Comparison of ENCODE assay signal across 8 cellular contexts in the genomic region with DNA sequence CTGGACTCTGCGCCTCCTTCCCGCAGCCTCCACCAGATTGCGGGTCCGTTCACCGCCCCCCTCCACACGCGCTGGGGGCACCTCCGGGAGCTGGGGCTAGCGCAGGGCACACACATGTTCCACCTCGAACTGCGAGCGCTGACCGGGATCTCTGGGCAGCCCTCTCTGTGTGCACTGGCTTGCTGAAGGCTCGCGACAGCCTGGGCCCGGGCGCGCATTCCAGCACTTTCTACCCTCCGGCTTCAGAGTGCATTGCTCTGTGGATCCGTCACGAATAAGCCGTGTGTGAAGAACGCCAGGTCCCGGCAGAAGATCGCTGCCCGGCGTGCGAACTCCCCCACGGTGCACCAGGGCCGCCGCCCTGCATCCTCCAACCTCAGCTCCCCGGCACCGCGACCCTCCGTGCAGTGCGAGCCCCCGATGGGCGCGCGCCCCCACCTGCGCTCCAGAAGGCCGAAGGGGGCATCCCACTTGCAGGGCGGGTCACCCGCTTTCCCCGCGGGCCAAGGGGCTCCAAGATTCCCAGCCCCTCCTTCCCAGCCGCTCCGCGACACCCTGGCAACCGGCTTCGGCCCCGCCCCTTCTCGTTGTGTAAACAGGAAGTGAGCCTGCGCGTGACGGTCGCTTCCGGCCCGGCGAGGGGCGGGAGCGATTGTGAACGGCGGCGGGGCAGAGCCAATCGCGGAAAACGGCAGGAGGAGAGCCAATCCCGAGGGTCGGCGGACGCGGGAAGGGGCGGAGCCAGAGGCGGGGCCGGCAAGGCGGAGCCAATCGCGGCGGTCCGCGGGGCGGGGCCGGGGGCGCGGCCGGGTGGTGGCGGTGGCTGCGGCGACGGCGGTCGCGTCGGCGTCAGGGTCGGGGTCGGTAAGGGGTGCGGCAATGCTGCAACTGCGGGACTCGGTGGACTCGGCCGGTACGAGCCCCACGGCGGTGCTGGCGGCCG. TPM values are rescaled to one million over a fixed set of nuclear protein-coding genes. Genes with fewer than 3 reads are reported as not detected.
DNase-seq lines count a peak whose midpoint lies in the region; FAIRE-seq and TF ChIP-seq lines count a peak whose summit lies in the region.

A gene (plus strand): TSS at position 822 of the 943 bp plus-strand sequence. CDS start 58 bp downstream, at position 880.

- peak within 1 kb of the TSS; percentile 94 for H3K4me3 ChIP-seq in SK-N-MC

- no peaks in the 10 kb centered on the region for H3K9me3 ChIP-seq in SK-N-MC (ENCODE audit: low read depth, low read length)

- CTCF ChIA-PET in activated naive CD4-positive, alpha-beta T cell treated with anti-CD3 and anti-CD28 coated beads, Interleukin-2, amount 10 ng/mL, durations not matched to agents 7 days and 5 days (lab: Charles Lee), result interaction anchor here (1.3 to 1.9 kb wide), 2 partner anchors 10 to 171 kb away, joined by 3 to 9 read pairs; no protein-coding TSS in a partner anchor

- H3K36me3 ChIP-seq in SK-N-MC (ENCODE audit: insufficient read depth, low read length), result no peaks in the 10 kb centered on the region; the same call in 1 of the 2 replicates

- no peaks in the 10 kb centered on the region for H3K9me3 Mint-ChIP-seq in HFFc6
- no peaks in the 10 kb centered on the region for H3K9me3 Mint-ChIP-seq in activated naive CD4-positive, alpha-beta T cell treated with anti-CD3 and anti-CD28 coated beads, Interleukin-2, amount 10 ng/mL, durations not matched to agents 7 days and 5 days

- H3K4me1 Mint-ChIP-seq in HFFc6 (ENCODE audit: low read depth), result peaks cover 30% of the 10 kb centered on the region
- H3K4me1 Mint-ChIP-seq in activated naive CD4-positive, alpha-beta T cell treated with anti-CD3 and anti-CD28 coated beads, Interleukin-2, amount 10 ng/mL, durations not matched to agents 7 days and 5 days, result peaks cover 31% of the 10 kb centered on the region

- FAIRE-seq in frontal cortex (lab: Jason Lieb, UNC), result peak; percentile 3

- no peak within 1 kb of the TSS for H3K27ac ChIP-seq in SK-N-MC
- H3K27ac ChIP-seq in substantia nigra (ENCODE audit: low read depth, low read length, poor library complexity, severe bottlenecking), result peak within 1 kb of the TSS; percentile 87

- H3K36me3 Mint-ChIP-seq in HFFc6 (ENCODE audit: low read depth), result peaks cover 4% of the 10 kb centered on the region; the same call in 1 of the 2 replicates
- H3K36me3 Mint-ChIP-seq in activated naive CD4-positive, alpha-beta T cell treated with anti-CD3 and anti-CD28 coated beads, Interleukin-2, amount 10 ng/mL, durations not matched to agents 7 days and 5 days, result peaks cover 7% of the 10 kb centered on the region

- peak within 1 kb of the TSS; percentile 91 for H3K4me3 Mint-ChIP-seq in HFFc6
- peak within 1 kb of the TSS; percentile 81 for H3K4me3 Mint-ChIP-seq in activated naive CD4-positive, alpha-beta T cell treated with anti-CD3 and anti-CD28 coated beads, Interleukin-2, amount 10 ng/mL, durations not matched to agents 7 days and 5 days

- peak within 1 kb of the TSS; percentile 68 for H3K9ac ChIP-seq in SK-N-MC (ENCODE audit: insufficient read length)

- H3K27ac Mint-ChIP-seq in HFFc6, result peak within 1 kb of the TSS; percentile 82
- H3K27ac Mint-ChIP-seq in activated naive CD4-positive, alpha-beta T cell treated with anti-CD3 and anti-CD28 coated beads, Interleukin-2, amount 10 ng/mL, durations not matched to agents 7 days and 5 days, result peak within 1 kb of the TSS; percentile 89

- DNase-seq in GM04503 (ENCODE audit: low read depth), result peak; percentile 55
- peak; percentile 94 for DNase-seq in HFFc6
- DNase-seq in NAMALWA (ENCODE audit: low spot score), result peak; percentile 99
- peak; percentile 48 for DNase-seq in SK-N-MC (ENCODE audit: low read depth, low spot score)
- peak; percentile 98 for DNase-seq in activated naive CD4-positive, alpha-beta T cell treated with anti-CD3 and anti-CD28 coated beads, Interleukin-2, amount 10 ng/mL, durations not matched to agents 7 days and 5 days
- DNase-seq in frontal cortex (ENCODE audit: low spot score in 2 of 2), result peak; percentile 100
- peak; percentile 68 for DNase-seq in non-pigmented ciliary epithelial cell (ENCODE audit: low read depth)
- peak; percentile 82 to 100 (median 97) for DNase-seq in substantia nigra (lab: John Stamatoyannopoulos, UW)

- TF ChIP-seq CTCF in HFFc6 (IDR thresholded peaks at IDR 0.05), result no peak

- H3K27me3 Mint-ChIP-seq in HFFc6 (ENCODE audit: insufficient read depth), result peaks cover 2% of the 10 kb centered on the region; the same call in 1 of the 2 replicates
- peaks cover 29% of the 10 kb centered on the region for H3K27me3 Mint-ChIP-seq in activated naive CD4-positive, alpha-beta T cell treated with anti-CD3 and anti-CD28 coated beads, Interleukin-2, amount 10 ng/mL, durations not matched to agents 7 days and 5 days

RNA-seq across cellular contexts. Expression of the gene that starts here (rescaled TPM):
- 10 to 100 TPM; 51.8 to 63.5 (median 58.0) TPM for total RNA-seq in HFFc6 (2021; fragmentation: NEBNext Ultra II Directional; extraction: Animal tissue kit (Norgen Biotek cat#: 25700))
- total RNA-seq in frontal cortex, result 23.6 TPM

Comparison
In these comparisons a context has a peak if more than half of its experiments do, and no peak if none do; other contexts are left out.
1. DNase-seq: peak in every context shown above with its lines; median percentile 100 in frontal cortex; 99 in NAMALWA; 98 in activated naive CD4-positive, alpha-beta T cell treated with anti-CD3 and anti-CD28 coated beads, Interleukin-2, amount 10 ng/mL, durations not matched to agents 7 days and 5 days; 97 in substantia nigra; 94 in HFFc6; 68 in non-pigmented ciliary epithelial cell; 55 in GM04503; 48 in SK-N-MC.